19 cellular contexts compared by ENCODE assay signal in genomic region chr12:93181396-93181965, GRCh38.
DNase-seq lines count a peak whose midpoint lies in the region; ATAC-seq and TF ChIP-seq lines count a peak whose summit lies in the region.
"Had no signal": no experiment of that assay in that cellular context is flagged by ENCODE, and none has a peak within 500 bp of the region (broad histone marks: within the 10 kb centered on the region; RNA-seq: fewer than 3 reads in every experiment).

No MANE protein-coding gene starts in this region.

- intact Hi-C loops in esophagus muscularis mucosa (cut with DNase I), result loop anchor here (5.0 kb wide), 1 partner anchor 54 kb away; no protein-coding TSS in a partner anchor

- TF ChIP-seq EP300 in esophagus muscularis mucosa (IDR thresholded peaks at IDR 0.05), result peak; percentile 89

- no peaks in the 10 kb centered on the region for H3K27me3 ChIP-seq in BLaER1
- H3K27me3 ChIP-seq in esophagus muscularis mucosa, result no peaks in the 10 kb centered on the region
- H3K27me3 ChIP-seq in right atrium auricular region, result no peaks in the 10 kb centered on the region
- H3K27me3 ChIP-seq: left lung, upper lobe of right lung had no signal

- peak overlapping the region; percentile 11 to 75 (median 48) for H3K27ac Mint-ChIP-seq in naive B cell
- H3K27ac Mint-ChIP-seq: activated naive CD8-positive, alpha-beta T cell treated with anti-CD3 and anti-CD28 coated beads, Interleukin-2, amount 10 ng/mL, durations not matched to agents 7 days and 5 days; activated T-helper 2 cell treated with anti-CD3 and anti-CD28 coated beads, Interferon-gamma antibody, Interleukin-2, Interleukin-4, amounts not matched to agents 10 μg/mL and 5 μg/mL and 100 μg/mL, durations not matched to agents 14 hours and 24 hours and 36 hours had no signal

- WGBS in esophagus muscularis mucosa, result 54% methylated on average over 4 of the region's 4 CpGs

- no peaks in the 10 kb centered on the region for H4K20me1 ChIP-seq in BLaER1

- H3K9ac ChIP-seq in BLaER1 (no peak overlapping the region), SK-N-MC (ENCODE audit: insufficient read length) (no peak overlapping the region)
- H3K9ac ChIP-seq: SK-N-SH had no signal

- no peaks in the 10 kb centered on the region for H3K27me3 Mint-ChIP-seq in naive B cell
- H3K27me3 Mint-ChIP-seq: activated naive CD8-positive, alpha-beta T cell treated with anti-CD3 and anti-CD28 coated beads, Interleukin-2, amount 10 ng/mL, durations not matched to agents 7 days and 5 days had no signal

- ATAC-seq in naive B cell (ENCODE audit: low read depth in 2 of 2) (no peak), GM19395 (IDR thresholded peaks at IDR 0.05; ENCODE audit: unreplicated experiment) (no peak)
- ATAC-seq: left lung, upper lobe of right lung had no signal

- peaks cover 46 to 57% (median 47%) of the 10 kb centered on the region in 3 donors for H3K4me1 Mint-ChIP-seq in naive B cell

- H3K4me1 ChIP-seq in BLaER1, result peaks cover 46% of the 10 kb centered on the region
- peaks cover 35 to 87% (median 70%) of the 10 kb centered on the region in 4 donors for H3K4me1 ChIP-seq in esophagus muscularis mucosa
- peaks cover 0 to 38% of the 10 kb centered on the region in 2 donors for H3K4me1 ChIP-seq in right atrium auricular region

- H3K9me3 ChIP-seq in BLaER1 (0 out of 2 replicates have a peak, but pooled peaks cover 4% of the 10 kb centered on the region), SK-N-MC (ENCODE audit: low read depth, low read length) (peaks cover 4% of the 10 kb centered on the region; the same call in 1 of the 2 replicates), esophagus muscularis mucosa (no peaks in the 10 kb centered on the region), right atrium auricular region (no peaks in the 10 kb centered on the region)
- H3K9me3 ChIP-seq: left lung, SK-N-SH, upper lobe of right lung had no signal

- TF ChIP-seq POLR2A in esophagus muscularis mucosa (IDR thresholded peaks at IDR 0.05; ENCODE audit: low read depth), result no peak

- H3K4me3 ChIP-seq in BLaER1 (no peak overlapping the region), SK-N-MC (no peak overlapping the region; the same call in 1 of the 2 replicates), esophagus muscularis mucosa (no peak overlapping the region), right atrium auricular region (no peak overlapping the region)
- H3K4me3 ChIP-seq: left lung, upper lobe of right lung had no signal

- H3K27ac ChIP-seq in BLaER1 (peak overlapping the region; percentile 36; the same call in 1 of the 2 replicates), SK-N-MC (peak overlapping the region; percentile 76), esophagus muscularis mucosa (replicated peaks in 1 of 4) (peak overlapping the region; percentile 77 to 89 (median 86)), right atrium auricular region (no peak overlapping the region)
- H3K27ac ChIP-seq: left lung, upper lobe of right lung had no signal

- no peaks in the 10 kb centered on the region for H3K36me3 ChIP-seq in BLaER1
- H3K36me3 ChIP-seq in SK-N-MC (ENCODE audit: insufficient read depth, low read length), result no peaks in the 10 kb centered on the region; the same call in 1 of the 2 replicates
- no peaks in the 10 kb centered on the region for H3K36me3 ChIP-seq in esophagus muscularis mucosa
- H3K36me3 ChIP-seq in right atrium auricular region, result no peaks in the 10 kb centered on the region
- H3K36me3 ChIP-seq: left lung, upper lobe of right lung had no signal

- DNase-seq in SK-N-MC (ENCODE audit: low read depth, low spot score), result no peak
- DNase-seq in esophagus muscularis mucosa (ENCODE audit: extremely low spot score), result no peak
- DNase-seq in naive B cell, result no peak
- DNase-seq in activated CD4-positive, CD25-positive, alpha-beta regulatory T cell (lab: John Stamatoyannopoulos, UW), result no peak
- DNase-seq in right atrium auricular region (ENCODE audit: low spot score), result no peak
- DNase-seq in NCI-H187 (lab: John Stamatoyannopoulos, UW), result no peak
- DNase-seq: activated naive CD8-positive, alpha-beta T cell treated with anti-CD3 and anti-CD28 coated beads, Interleukin-2, amount 10 ng/mL, durations not matched to agents 7 days and 5 days; C1 segment of cervical spinal cord; Calu3; glutamatergic neuron; left lung; NCI-H510A; retina; SK-N-SH; T-helper 2 cell; upper lobe of right lung had no signal

- H3K36me3 Mint-ChIP-seq in naive B cell, result no peaks in the 10 kb centered on the region

- H3K9me3 Mint-ChIP-seq in naive B cell, result no peaks in the 10 kb centered on the region
- H3K9me3 Mint-ChIP-seq: activated T-helper 2 cell treated with anti-CD3 and anti-CD28 coated beads, Interferon-gamma antibody, Interleukin-2, Interleukin-4, amounts not matched to agents 10 μg/mL and 5 μg/mL and 100 μg/mL, durations not matched to agents 14 hours and 24 hours and 36 hours had no signal

- peak overlapping the region in 2 of 8 donors; percentile 2 to 27 for H3K4me3 Mint-ChIP-seq in naive B cell
- H3K4me3 Mint-ChIP-seq: activated naive CD8-positive, alpha-beta T cell treated with anti-CD3 and anti-CD28 coated beads, Interleukin-2, amount 10 ng/mL, durations not matched to agents 7 days and 5 days had no signal

- peak overlapping the region; percentile 41 for H3K4me2 ChIP-seq in BLaER1
- H3K4me2 ChIP-seq: SK-N-SH had no signal

- TF ChIP-seq CTCF in esophagus muscularis mucosa (IDR thresholded peaks at IDR 0.05), result no peak
- no peak for TF ChIP-seq CTCF in right atrium auricular region (IDR thresholded peaks at IDR 0.05)

Comparison
In these comparisons a context has a peak if more than half of its experiments do, and no peak if none do; other contexts are left out.
1. H3K27ac ChIP-seq: peak in BLaER1 (single experiment), SK-N-MC (single experiment) and esophagus muscularis mucosa (4 of 4); none in right atrium auricular region (0 of 2).